ENCODE assay signal across 12 cellular contexts in the genomic region with DNA sequence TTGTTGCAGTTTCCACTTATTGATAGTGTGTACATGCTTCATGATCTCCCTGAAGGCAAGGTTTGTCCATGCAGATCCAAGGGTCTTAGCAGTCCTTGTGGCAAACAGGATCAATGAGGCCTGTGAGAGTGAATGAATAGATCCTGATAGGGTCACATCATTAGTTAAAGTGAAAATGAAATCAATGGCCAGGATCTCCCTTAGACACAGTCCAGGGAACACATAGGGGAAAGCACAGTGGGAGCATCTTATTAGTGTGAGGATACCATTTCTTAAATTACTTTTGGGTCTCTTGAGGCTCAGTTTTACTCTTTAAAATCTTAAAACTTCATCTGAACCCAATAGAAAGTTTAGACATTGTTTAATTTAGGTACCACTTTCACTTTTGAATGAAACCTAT. TPM values are rescaled to one million over a fixed set of nuclear protein-coding genes. Genes with fewer than 3 reads are reported as not detected.
"Had no signal": no experiment of that assay in that cellular context is flagged by ENCODE, and none has a peak within 500 bp of the region (broad histone marks: within the 10 kb centered on the region; RNA-seq: fewer than 3 reads in every experiment).

No MANE protein-coding gene starts in this region.

- FAIRE-seq: HepG2 had no signal

- H3K9ac ChIP-seq: GM23248, KMS-11 had no signal

- H3K4me1 Mint-ChIP-seq: IgD-negative memory B cell had no signal

- DNase-seq: GM23248, GOT3, H7, HFFc6, Karpas-422, KBM-7 had no signal

- H3K4me3 ChIP-seq: GM23248, HAP-1 had no signal

- H3K9me3 Mint-ChIP-seq: HFFc6 had no signal

- H3K27ac ChIP-seq: GM23248, HL-60, KMS-11 had no signal

- H2AFZ ChIP-seq: GM23248 had no signal

- H3K27ac Mint-ChIP-seq: HFFc6, IgD-negative memory B cell had no signal

- H3K9me3 ChIP-seq: HAP-1 had no signal

- ATAC-seq: HCT116, HepG2 had no signal

- H3K4me3 Mint-ChIP-seq: HFFc6, IgD-negative memory B cell had no signal

- H3K4me2 ChIP-seq: KMS-11 had no signal

- H3K27me3 Mint-ChIP-seq: IgD-negative memory B cell had no signal

- H3K36me3 ChIP-seq: HAP-1 had no signal

RNA-seq across cellular contexts. Expression of a gene that starts 59.3 kb away (rescaled TPM):
- polyA plus RNA-seq: HepG2 had no signal
